ENCODE assay signal across 8 cellular contexts in the genomic region with DNA sequence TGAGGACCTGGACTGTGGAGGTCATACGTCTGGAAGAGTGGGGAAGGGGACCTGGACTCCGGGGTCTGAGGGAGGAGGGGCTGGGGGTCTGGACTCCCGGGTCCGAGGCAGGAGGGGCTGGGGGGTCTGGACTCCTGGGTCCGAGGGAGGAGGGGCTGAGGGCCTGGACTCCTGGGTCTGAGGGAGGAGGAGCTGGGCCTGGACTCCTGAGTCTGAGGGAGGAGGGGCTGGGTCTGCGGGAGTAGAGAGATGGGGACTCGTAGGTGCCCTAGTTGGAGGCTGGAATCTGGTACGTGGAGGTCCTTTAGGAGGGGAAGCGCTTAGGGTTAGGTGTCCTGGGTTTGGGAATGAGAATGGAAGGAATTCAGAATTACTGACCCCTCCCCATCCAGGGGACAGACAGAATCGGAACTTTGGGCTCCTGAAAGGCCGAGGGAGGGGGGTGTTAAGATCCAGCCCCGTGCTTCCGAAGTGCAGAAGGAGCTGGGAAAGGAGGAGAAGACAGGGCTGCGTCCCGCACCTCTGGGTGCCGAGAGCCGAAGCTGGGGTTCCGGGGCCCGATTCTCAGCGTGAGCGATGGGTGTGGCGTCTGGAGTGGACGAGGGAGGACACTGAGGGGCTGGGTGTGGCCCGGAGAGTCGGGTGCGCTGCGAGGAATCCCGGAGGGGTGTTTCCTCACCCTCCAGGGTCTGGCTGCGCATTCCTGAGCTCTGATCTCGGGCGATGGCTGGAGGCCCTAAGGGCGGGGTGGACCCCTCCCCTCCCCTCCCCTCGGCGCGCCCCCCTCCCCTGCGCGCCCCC. TPM values are rescaled to one million over a fixed set of nuclear protein-coding genes. Genes with fewer than 3 reads are reported as not detected.
DNase-seq lines count a peak whose midpoint lies in the region; ATAC-seq, FAIRE-seq and TF ChIP-seq lines count a peak whose summit lies in the region.

No MANE protein-coding gene starts in this region.

- H3K4me1 ChIP-seq in A549 (peaks cover 34% of the 10 kb centered on the region), HCT116 (ENCODE audit: control insufficient read depth in 1 of 2, insufficient read depth in 2 of 2, low read length in 2 of 2) (peaks cover 18 to 47% of the 10 kb centered on the region in 2 experiments), H1 (replicated peaks in 1 of 4; ENCODE audit: control insufficient read depth in 3 of 4, insufficient read depth in 4 of 4, low read length in 3 of 4) (peaks cover 0 to 13% (median 8%) of the 10 kb centered on the region in 4 experiments; a peak in 6 of 7 replicates), thoracic aorta (ENCODE audit: control insufficient read depth in 1 of 2, low read depth in 2 of 2) (peaks cover 26 to 42% of the 10 kb centered on the region in 2 donors)

- H3K23me2 ChIP-seq in H1 (ENCODE audit: low read depth, low read length), result peaks cover 16% of the 10 kb centered on the region; the same call in 1 of the 2 replicates

- H3K27me3 ChIP-seq in HCT116 (ENCODE audit: insufficient read depth, low read length), result no peaks in the 10 kb centered on the region
- no peaks in the 10 kb centered on the region for H3K27me3 ChIP-seq in H1 (replicated peaks in 1 of 4; ENCODE audit: control insufficient read depth in 3 of 4, extremely low read depth in 1 of 4, insufficient read depth in 3 of 4, low read length in 3 of 4)
- H3K27me3 ChIP-seq in thoracic aorta (replicated peaks; ENCODE audit: insufficient read depth), result no peaks in the 10 kb centered on the region

- H3K4me3 Mint-ChIP-seq in activated B cell treated with CpG ODN at 0.5 μM for 24 hours, result peak overlapping the region; percentile 91

- no peak for TF ChIP-seq CTCF in A549 (IDR thresholded peaks at IDR 0.05)
- TF ChIP-seq CTCF in HCT116 (IDR thresholded peaks at IDR 0.05 in 2 of 3, conservative IDR thresholded peaks at IDR 0.05 in 1 of 3; ENCODE audit: borderline replicate concordance in 1 of 3, insufficient read depth in 1 of 3, low read depth in 2 of 3, low read length in 2 of 3), result no peak
- TF ChIP-seq CTCF in activated B cell treated with CpG ODN at 0.5 μM for 24 hours (IDR thresholded peaks at IDR 0.05), result no peak
- TF ChIP-seq CTCF in H1 (IDR thresholded peaks at IDR 0.05; ENCODE audit: control extremely low read depth in 1 of 3, insufficient read depth in 1 of 3, low read depth in 1 of 3, low read length in 3 of 3), result no peak
- no peak for TF ChIP-seq CTCF in thoracic aorta (IDR thresholded peaks at IDR 0.05)

- TF ChIP-seq POLR2A in A549 (IDR thresholded peaks at IDR 0.05; ENCODE audit: low read length) (peak; percentile 27; the same call in 1 of the 2 replicates), HCT116 (IDR thresholded peaks at IDR 0.05; ENCODE audit: borderline replicate concordance, extremely low read depth, insufficient read depth, insufficient read length) (no peak), H1 (IDR thresholded peaks at IDR 0.05; ENCODE audit: control extremely low read depth in 1 of 2, low read depth in 2 of 2, low read length in 2 of 2) (peak; percentile 2 to 98; a peak in 2 of 3 replicates)

- H2AK5ac ChIP-seq in H1 (ENCODE audit: low read depth, low read length), result peak overlapping the region; percentile 59; the same call in 1 of the 2 replicates

- H4K20me1 ChIP-seq in HCT116 (ENCODE audit: insufficient read depth) (no peaks in the 10 kb centered on the region), H1 (replicated peaks in 1 of 2; ENCODE audit: control insufficient read depth in 1 of 2, insufficient read depth in 2 of 2, low read length in 2 of 2) (peaks cover 4% of the 10 kb centered on the region in 2 experiments)

- peak overlapping the region; percentile 64 for H3K56ac ChIP-seq in H1 (replicated peaks; ENCODE audit: insufficient read length, low read depth, low read length)

- no peaks in the 10 kb centered on the region for H3K27me3 Mint-ChIP-seq in activated B cell treated with CpG ODN at 0.5 μM for 24 hours

- H3K9me2 ChIP-seq in HCT116 (ENCODE audit: insufficient read depth), result no peaks in the 10 kb centered on the region

- POLR2A ChIA-PET in A549 (lab: Yijun Ruan, JAX) (interaction anchor here (0.7 to 4.2 kb wide), 16 partner anchors 8 to 321 kb away, joined by 3 to 54 read pairs (median 9); a partner anchor contains a TSS), HCT116 (lab: Charles Lee) (interaction anchor here (0.6 to 3.1 kb wide), 20 partner anchors 9 to 1786 kb away, joined by 3 to 17 read pairs (median 4); a partner anchor contains a TSS), activated B cell treated with CpG ODN at 0.5 μM for 24 hours (lab: Charles Lee) (interaction anchor here (0.5 to 2.3 kb wide), 8 partner anchors 9 to 1642 kb away, joined by 3 to 10 read pairs (median 4); a partner anchor contains a TSS), H1 (lab: Charles Lee; ENCODE audit: partially characterized antibody) (interaction anchor here (0.6 to 7.1 kb wide), 48 partner anchors 9 to 823 kb away, joined by 3 to 137 read pairs (median 4); a partner anchor contains a TSS)

- intact Hi-C loops in HCT116 (cut with micrococcal nuclease), result loop anchor here (5.0 kb wide), 1 partner anchor 114 kb away; no protein-coding TSS in a partner anchor
- intact Hi-C loops in activated B cell treated with CpG ODN at 0.5 μM for 24 hours (cut with micrococcal nuclease), result loop anchor here (5.0 kb wide), 4 partner anchors 234 to 1784 kb away; a partner anchor contains a TSS

- H3K9me3 ChIP-seq in A549 (no peaks in the 10 kb centered on the region), HCT116 (ENCODE audit: control insufficient read depth in 1 of 2, insufficient read depth in 1 of 2, low read depth in 1 of 2, low read length in 2 of 2) (no peaks in the 10 kb centered on the region), H1 (ENCODE audit: insufficient read depth in 2 of 2, low read depth in 1 of 2, low read length in 1 of 2) (no peaks in the 10 kb centered on the region), thoracic aorta (no peaks in the 10 kb centered on the region)

- no peak overlapping the region for H3K14ac ChIP-seq in H1 (ENCODE audit: insufficient read length)

- peak overlapping the region; percentile 93 for H3K4me2 ChIP-seq in A549
- peak overlapping the region; percentile 99 for H3K4me2 ChIP-seq in HCT116 (ENCODE audit: low read length)
- H3K4me2 ChIP-seq in H1 (ENCODE audit: insufficient read depth in 1 of 2, low read depth in 2 of 2, low read length in 2 of 2), result peak overlapping the region; percentile 87 to 94

- peak overlapping the region; percentile 94 for H3K27ac ChIP-seq in A549
- H3K27ac ChIP-seq in HCT116 (ENCODE audit: low read depth, low read length), result peak overlapping the region; percentile 80
- peak overlapping the region; percentile 85 for H3K27ac ChIP-seq in H1 (ENCODE audit: low read depth, low read length)
- H3K27ac ChIP-seq in thoracic aorta, result peak overlapping the region; percentile 94 to 95

- peak; percentile 80 to 91 for DNase-seq in A549 (ENCODE audit: low read depth in 1 of 2, low spot score in 1 of 2)
- DNase-seq in HCT116 (ENCODE audit: low read depth, low spot score), result no peak
- DNase-seq in activated B cell treated with CpG ODN at 0.5 μM for 24 hours, result peak; percentile 50
- DNase-seq in H1 (ENCODE audit: low read depth in 1 of 2, low spot score in 2 of 2), result peak in 1 of 2 experiments; percentile 71
- DNase-seq in mesenteric fat pad (ENCODE audit: low spot score), result peak; percentile 92
- no peak for DNase-seq in thoracic aorta (ENCODE audit: low spot score)
- no peak for DNase-seq in NCI-H82 (lab: John Stamatoyannopoulos, UW)

- H3K79me1 ChIP-seq in H1 (ENCODE audit: low read depth, low read length), result peaks cover 9% of the 10 kb centered on the region; the same call in 1 of the 2 replicates

- ATAC-seq in A549 (peak; percentile 11 to 35), HCT116 (peak; percentile 15; the same call in 1 of the 2 replicates), activated B cell treated with CpG ODN at 0.5 μM for 24 hours (ENCODE audit: low read depth) (no peak), thoracic aorta (ENCODE audit: insufficient number of reproducible peaks, low FRiP score, low read depth) (no peak), GM21825 (IDR thresholded peaks at IDR 0.05; ENCODE audit: unreplicated experiment) (no peak)

- peak overlapping the region; percentile 97; the same call in 1 of the 2 replicates for H4K8ac ChIP-seq in H1 (ENCODE audit: extremely low read depth, insufficient read depth, low read length)

- no peak overlapping the region for H2BK20ac ChIP-seq in H1 (ENCODE audit: low read length)

- 2% methylated on average over 22 of the region's 37 CpGs for WGBS in A549 (ENCODE audit: missing lambda C conversion rate)
- 1% methylated on average over 18 of the region's 37 CpGs; no CpG with 5 or more reads in 1 of the 2 experiments for WGBS in H1 (ENCODE audit: extremely low coverage in 1 of 2, insufficient coverage in 1 of 2, insufficient read length in 1 of 2, insufficient replicate concordance in 2 of 2, low coverage in 1 of 2, low lambda C conversion rate in 2 of 2, missing lambda C conversion rate in 1 of 2), 2 experiments

- H3K23ac ChIP-seq in H1 (ENCODE audit: insufficient read length), result no peak overlapping the region

- peak overlapping the region; percentile 95 for H3K9ac ChIP-seq in HCT116 (ENCODE audit: low read length)
- H3K9ac ChIP-seq in H1 (replicated peaks in 1 of 4; ENCODE audit: extremely low read depth in 1 of 4, low read depth in 3 of 4, low read length in 3 of 4), result peak overlapping the region; percentile 88 to 95 (median 92)

- H2BK15ac ChIP-seq in H1 (ENCODE audit: low read length), result no peak overlapping the region; the same call in 1 of the 2 replicates

- H3K18ac ChIP-seq in H1 (ENCODE audit: extremely low read depth, low read length), result peak overlapping the region; percentile 78

- no peak for TF ChIP-seq RAD21 in A549 (conservative IDR thresholded peaks at IDR 0.05 in 1 of 2, IDR thresholded peaks at IDR 0.05 in 1 of 2)
- TF ChIP-seq RAD21 in HCT116 (IDR thresholded peaks at IDR 0.05; ENCODE audit: low read depth), result no peak
- TF ChIP-seq RAD21 in H1 (IDR thresholded peaks at IDR 0.05 in 1 of 2, conservative IDR thresholded peaks at IDR 0.05 in 1 of 2; ENCODE audit: low read depth in 2 of 2, low read length in 2 of 2), result no peak

- TF ChIP-seq EP300 in A549 (IDR thresholded peaks at IDR 0.05) (no peak), H1 (IDR thresholded peaks at IDR 0.05; ENCODE audit: borderline replicate concordance in 1 of 2, low read depth in 2 of 2, low read length in 2 of 2) (no peak)

- H3K27ac Mint-ChIP-seq in activated B cell treated with CpG ODN at 0.5 μM for 24 hours, result peak overlapping the region; percentile 85

- peaks cover 49% of the 10 kb centered on the region for H3K4me1 Mint-ChIP-seq in activated B cell treated with CpG ODN at 0.5 μM for 24 hours

- no peaks in the 10 kb centered on the region for H3K9me3 Mint-ChIP-seq in activated B cell treated with CpG ODN at 0.5 μM for 24 hours

- H3K4ac ChIP-seq in H1 (replicated peaks; ENCODE audit: insufficient read length, low read depth, low read length), result peak overlapping the region; percentile 96

- H4K91ac ChIP-seq in H1 (replicated peaks; ENCODE audit: insufficient read length, low read length), result no peak overlapping the region

- peak overlapping the region; percentile 33; the same call in 1 of the 2 replicates for H2BK12ac ChIP-seq in H1 (ENCODE audit: low read depth, low read length)

- H2AFZ ChIP-seq in HCT116 (ENCODE audit: low read depth, low read length, poor library complexity, severe bottlenecking) (no peak overlapping the region), H1 (ENCODE audit: low read length) (no peak overlapping the region)

- CTCF ChIA-PET in A549 (lab: Yijun Ruan, JAX), result interaction anchor here (0.8 to 3.6 kb wide), 10 partner anchors 9 to 159 kb away, joined by 3 to 22 read pairs (median 6); a partner anchor contains a TSS
- CTCF ChIA-PET in HCT116 (lab: Charles Lee), result interaction anchor here (0.9 to 3.8 kb wide), 7 partner anchors 8 to 162 kb away, joined by 3 to 21 read pairs (median 4); no protein-coding TSS in a partner anchor
- CTCF ChIA-PET in activated B cell treated with CpG ODN at 0.5 μM for 24 hours (lab: Charles Lee), result interaction anchor here (1.0 to 1.2 kb wide), 2 partner anchors 8 to 155 kb away, joined by 3 read pairs; no protein-coding TSS in a partner anchor
- CTCF ChIA-PET in H1 (lab: Charles Lee; ENCODE audit: partially characterized antibody), result interaction anchor here (0.7 to 5.1 kb wide), 13 partner anchors 9 to 157 kb away, joined by 3 to 23 read pairs (median 4); a partner anchor contains a TSS

- H3K36me3 ChIP-seq in HCT116 (ENCODE audit: control insufficient read depth in 1 of 2, insufficient read depth in 2 of 2, low read length in 2 of 2) (peaks cover 5% of the 10 kb centered on the region in 2 experiments; a peak in 2 of 4 replicates), H1 (ENCODE audit: control insufficient read depth in 2 of 4, insufficient read depth in 4 of 4, low read length in 3 of 4) (peaks cover under 1 to 5% (median 3%) of the 10 kb centered on the region in 4 experiments; a peak in 4 of 8 replicates), thoracic aorta (peaks cover 17% of the 10 kb centered on the region)

- RAD21 ChIA-PET in HCT116 (lab: Charles Lee; ENCODE audit: low non-redundant PET in 1 of 2, low total read pairs in 2 of 2, uncharacterized antibody in 2 of 2, unreplicated experiment in 2 of 2), result interaction anchor here in 1 of 2 experiments (1.4 kb wide), 1 partner anchor 112 kb away, joined by 5 read pairs; no protein-coding TSS in a partner anchor

- H2BK120ac ChIP-seq in H1 (replicated peaks; ENCODE audit: low read depth, low read length), result peak overlapping the region; percentile 54

- H3K36me3 Mint-ChIP-seq in activated B cell treated with CpG ODN at 0.5 μM for 24 hours (ENCODE audit: low read depth), result peaks cover 7% of the 10 kb centered on the region

- H4K5ac ChIP-seq in H1 (ENCODE audit: insufficient read length, low read depth, low read length), result no peak overlapping the region

- FAIRE-seq in A549 (lab: Jason Lieb, UNC) (no peak), H1 (lab: Jason Lieb, UNC) (no peak)

- TSS peak; percentile 33 for BruUV-seq in HCT116 (replicated peaks; lab: Mats Ljungman, UMichigan)

- peak overlapping the region; percentile 95; the same call in 1 of the 2 replicates for H2BK5ac ChIP-seq in H1 (ENCODE audit: low read depth, low read length)

- H3K79me2 ChIP-seq in HCT116 (ENCODE audit: insufficient read depth, low read length) (peaks cover 30% of the 10 kb centered on the region), H1 (ENCODE audit: control insufficient read depth in 1 of 2, insufficient read depth in 2 of 2, low read length in 2 of 2) (peaks cover 0 to 17% of the 10 kb centered on the region in 2 experiments; a peak in 1 of 4 replicates)

- H3K4me3 ChIP-seq in A549 (peak overlapping the region; percentile 69), HCT116 (replicated peaks in 1 of 2; ENCODE audit: low read depth in 1 of 2, low read length in 2 of 2) (peak overlapping the region; percentile 66 to 78), H1 (ENCODE audit: extremely low read depth in 1 of 4, insufficient read depth in 2 of 4, low read depth in 3 of 4, low read length in 4 of 4) (peak overlapping the region; percentile 69 to 94 (median 79)), thoracic aorta (peak overlapping the region; percentile 88)

RNA-seq across cellular contexts. Expression of a gene that starts 0.6 kb away (rescaled TPM):
- polyA plus RNA-seq in A549 (2011; rRNA removed) (37.7 and 56.1 TPM in 2 replicates), A549 (2017; fragmentation: RNase III; extraction: RNeasy Plus Mini Kit Qiagen cat#74134 plus additional on column Dnase treatment) (90.4 to 103 TPM (median 90.7 TPM) in 3 replicates), H1 (2011; rRNA removed) (74.2 and 122 TPM in 2 replicates)
- 83.9 and 158 TPM in 2 replicates for polyA plus RNA-seq in A549 (2012; cell fraction: cytosol; rRNA removed)
- polyA plus RNA-seq in A549 (2012; cell fraction: nucleus; rRNA removed), result 385 and 422 TPM in 2 replicates
- polyA minus RNA-seq in A549 (2011; rRNA and poly(A)+ RNA removed), result 50.8 and 63.0 TPM in 2 replicates
- total RNA-seq in HCT116 (2021; ENCODE audit: unreplicated experiment) (79.6 TPM), activated B cell treated with CpG ODN at 0.5 μM for 24 hours (10.9 and 12.9 TPM in 2 replicates), mesenteric fat pad (270 TPM), thoracic aorta (100 to 1,000 TPM; 151 to 300 TPM)
- 81.0 and 102 TPM in 2 replicates for polyA plus RNA-seq in HCT116 (2012)
- 70.1 and 70.5 TPM in 2 replicates for total RNA-seq in H1 (2021; fragmentation: NEBNext Ultra II Directional; extraction: Animal tissue kit (Norgen Biotek cat#: 25700))
- polyA plus RNA-seq in H1 (2011; cell fraction: cytosol; rRNA removed), result 18.3 TPM
- 43.4 TPM for polyA plus RNA-seq in H1 (2011; cell fraction: nucleus; rRNA removed)
- polyA plus RNA-seq in H1 (2012, experiment 1 of 2), result 31.7 to 71.5 TPM (median 58.5 TPM) in 4 replicates
- polyA plus RNA-seq in H1 (2012, experiment 2 of 2), result 49.1 TPM
- 138 TPM for polyA plus RNA-seq in H1 (2013, experiment 1 of 2)
- polyA plus RNA-seq in H1 (2013, experiment 2 of 2), result 150 TPM
- 13.8 and 14.5 TPM in 2 replicates for polyA minus RNA-seq in H1 (2011; rRNA and poly(A)+ RNA removed)
- polyA minus RNA-seq in H1 (2011; cell fraction: cytosol; rRNA and poly(A)+ RNA removed), result 26.3 TPM
- 21.6 TPM for polyA minus RNA-seq in H1 (2011; cell fraction: nucleus; rRNA and poly(A)+ RNA removed)

RNA-seq across cellular contexts. Expression of a gene that starts 13.7 kb away (rescaled TPM):
- 0.61 and 0.79 TPM in 2 replicates for polyA plus RNA-seq in A549 (2011; rRNA removed)
- 1.2 and 1.3 TPM in 2 replicates for polyA plus RNA-seq in A549 (2012; cell fraction: cytosol; rRNA removed)
- 8.9 and 9.2 TPM in 2 replicates for polyA plus RNA-seq in A549 (2012; cell fraction: nucleus; rRNA removed)
- 0.81 to 0.96 TPM (median 0.81 TPM) in 3 replicates for polyA plus RNA-seq in A549 (2017; fragmentation: RNase III; extraction: RNeasy Plus Mini Kit Qiagen cat#74134 plus additional on column Dnase treatment)
- 1.5 and 2.6 TPM in 2 replicates for polyA minus RNA-seq in A549 (2011; rRNA and poly(A)+ RNA removed)
- total RNA-seq in HCT116 (2021; ENCODE audit: unreplicated experiment), result 2.8 TPM
- polyA plus RNA-seq in HCT116 (2012), result 1.8 and 2.3 TPM in 2 replicates
- not detected in 2 replicates for total RNA-seq in activated B cell treated with CpG ODN at 0.5 μM for 24 hours
- total RNA-seq in H1 (2021; fragmentation: NEBNext Ultra II Directional; extraction: Animal tissue kit (Norgen Biotek cat#: 25700)), result 10.6 and 12.4 TPM in 2 replicates
- polyA plus RNA-seq in H1 (2011; rRNA removed), result 6.1 and 14.0 TPM in 2 replicates
- 8.1 TPM for polyA plus RNA-seq in H1 (2011; cell fraction: cytosol; rRNA removed)
- 50.1 TPM for polyA plus RNA-seq in H1 (2011; cell fraction: nucleus; rRNA removed)
- 8.6 to 16.1 TPM (median 13.9 TPM) in 4 replicates for polyA plus RNA-seq in H1 (2012, experiment 1 of 2)
- 7.2 TPM for polyA plus RNA-seq in H1 (2012, experiment 2 of 2)
- polyA plus RNA-seq in H1 (2013, experiment 1 of 2), result 11.2 TPM
- polyA plus RNA-seq in H1 (2013, experiment 2 of 2), result 8.9 TPM
- 5.0 and 6.9 TPM in 2 replicates for polyA minus RNA-seq in H1 (2011; rRNA and poly(A)+ RNA removed)
- 8.4 TPM for polyA minus RNA-seq in H1 (2011; cell fraction: cytosol; rRNA and poly(A)+ RNA removed)
- 17.3 TPM for polyA minus RNA-seq in H1 (2011; cell fraction: nucleus; rRNA and poly(A)+ RNA removed)
- not detected for total RNA-seq in mesenteric fat pad
- not detected for total RNA-seq in thoracic aorta

RNA-seq across cellular contexts. Expression of a gene that starts 40.8 kb away (rescaled TPM):
- polyA plus RNA-seq in A549 (2011; rRNA removed), result 11.5 and 12.8 TPM in 2 replicates
- polyA plus RNA-seq in A549 (2012; cell fraction: cytosol; rRNA removed), result 26.4 and 37.4 TPM in 2 replicates
- polyA plus RNA-seq in A549 (2012; cell fraction: nucleus; rRNA removed), result 33.7 and 37.2 TPM in 2 replicates
- 6.3 to 7.6 TPM (median 6.8 TPM) in 3 replicates for polyA plus RNA-seq in A549 (2017; fragmentation: RNase III; extraction: RNeasy Plus Mini Kit Qiagen cat#74134 plus additional on column Dnase treatment)
- 6.0 and 7.6 TPM in 2 replicates for polyA minus RNA-seq in A549 (2011; rRNA and poly(A)+ RNA removed)
- not detected for total RNA-seq in HCT116 (2021; ENCODE audit: unreplicated experiment)
- polyA plus RNA-seq in HCT116 (2012), result 0.07 and 0.10 TPM in 2 replicates
- not detected in 2 replicates for total RNA-seq in activated B cell treated with CpG ODN at 0.5 μM for 24 hours
- total RNA-seq in H1 (2021; fragmentation: NEBNext Ultra II Directional; extraction: Animal tissue kit (Norgen Biotek cat#: 25700)), result 28.9 and 29.9 TPM in 2 replicates
- 69.8 and 127 TPM in 2 replicates for polyA plus RNA-seq in H1 (2011; rRNA removed)
- polyA plus RNA-seq in H1 (2011; cell fraction: cytosol; rRNA removed), result 64.4 TPM
- 75.4 TPM for polyA plus RNA-seq in H1 (2011; cell fraction: nucleus; rRNA removed)
- 33.4 to 44.9 TPM (median 40.2 TPM) in 4 replicates for polyA plus RNA-seq in H1 (2012, experiment 1 of 2)
- 33.0 TPM for polyA plus RNA-seq in H1 (2012, experiment 2 of 2)
- polyA plus RNA-seq in H1 (2013, experiment 1 of 2), result 43.8 TPM
- 49.1 TPM for polyA plus RNA-seq in H1 (2013, experiment 2 of 2)
- 16.4 and 25.3 TPM in 2 replicates for polyA minus RNA-seq in H1 (2011; rRNA and poly(A)+ RNA removed)
- 32.9 TPM for polyA minus RNA-seq in H1 (2011; cell fraction: cytosol; rRNA and poly(A)+ RNA removed)
- 19.4 TPM for polyA minus RNA-seq in H1 (2011; cell fraction: nucleus; rRNA and poly(A)+ RNA removed)
- total RNA-seq in mesenteric fat pad, result not detected
- not detected for total RNA-seq in thoracic aorta

RNA-seq across cellular contexts. Expression of a gene that starts 44.2 kb away (rescaled TPM):
- polyA plus RNA-seq in A549 (2011; rRNA removed) (0.03 and 0.04 TPM in 2 replicates), A549 (2017; fragmentation: RNase III; extraction: RNeasy Plus Mini Kit Qiagen cat#74134 plus additional on column Dnase treatment) (0.03 TPM in 1 of 3 replicates, not detected in the others), H1 (2011; rRNA removed) (1.0 and 2.5 TPM in 2 replicates)
- 0.01 and 0.03 TPM in 2 replicates for polyA plus RNA-seq in A549 (2012; cell fraction: cytosol; rRNA removed)
- 0.01 TPM in 1 of 2 replicates, not detected in the other for polyA plus RNA-seq in A549 (2012; cell fraction: nucleus; rRNA removed)
- 0.25 TPM in 1 of 2 replicates, not detected in the other for polyA minus RNA-seq in A549 (2011; rRNA and poly(A)+ RNA removed)
- total RNA-seq in HCT116 (2021; ENCODE audit: unreplicated experiment) (0.25 TPM), activated B cell treated with CpG ODN at 0.5 μM for 24 hours (not detected in 2 replicates), mesenteric fat pad (4.4 TPM), thoracic aorta (1 to 10 TPM; 1.4 to 3.1 TPM)
- polyA plus RNA-seq in HCT116 (2012), result 0.26 and 0.29 TPM in 2 replicates
- 1.8 and 1.9 TPM in 2 replicates for total RNA-seq in H1 (2021; fragmentation: NEBNext Ultra II Directional; extraction: Animal tissue kit (Norgen Biotek cat#: 25700))
- polyA plus RNA-seq in H1 (2011; cell fraction: cytosol; rRNA removed), result 2.1 TPM
- polyA plus RNA-seq in H1 (2011; cell fraction: nucleus; rRNA removed), result 2.9 TPM
- polyA plus RNA-seq in H1 (2012, experiment 1 of 2), result 0.69 to 1.5 TPM (median 1.1 TPM) in 4 replicates
- polyA plus RNA-seq in H1 (2012, experiment 2 of 2), result 0.89 TPM
- polyA plus RNA-seq in H1 (2013, experiment 1 of 2), result 1.8 TPM
- 1.7 TPM for polyA plus RNA-seq in H1 (2013, experiment 2 of 2)
- 2.8 and 5.0 TPM in 2 replicates for polyA minus RNA-seq in H1 (2011; rRNA and poly(A)+ RNA removed)
- 2.3 TPM for polyA minus RNA-seq in H1 (2011; cell fraction: cytosol; rRNA and poly(A)+ RNA removed)
- polyA minus RNA-seq in H1 (2011; cell fraction: nucleus; rRNA and poly(A)+ RNA removed), result 3.6 TPM

Comparison
In these comparisons a context has a peak if more than half of its experiments do, and no peak if none do; other contexts are left out.
1. ATAC-seq: peak in A549 (2 of 2) and HCT116 (single experiment); none in activated B cell treated with CpG ODN at 0.5 μM for 24 hours (single experiment), thoracic aorta (single experiment) and GM21825 (single experiment).
2. DNase-seq: peak in A549 (2 of 2), activated B cell treated with CpG ODN at 0.5 μM for 24 hours (single experiment) and mesenteric fat pad (single experiment); none in HCT116 (single experiment), thoracic aorta (single experiment) and NCI-H82 (single experiment).
3. RNA of a gene that starts 40.8 kb away (total RNA-seq): 28.9 to 29.9 TPM in H1; not detected in HCT116 (single experiment), not detected in activated B cell treated with CpG ODN at 0.5 μM for 24 hours, not detected in mesenteric fat pad (single experiment) and not detected in thoracic aorta; every median in the first group is over 10 times any median in the second.
4. Peak in every context shown above with its lines, with median percentiles within 50 percentile points of each other: H3K27ac ChIP-seq, H3K4me2 ChIP-seq and H3K4me3 ChIP-seq.